ENCODE assay signal across 8 cellular contexts in the genomic region with DNA sequence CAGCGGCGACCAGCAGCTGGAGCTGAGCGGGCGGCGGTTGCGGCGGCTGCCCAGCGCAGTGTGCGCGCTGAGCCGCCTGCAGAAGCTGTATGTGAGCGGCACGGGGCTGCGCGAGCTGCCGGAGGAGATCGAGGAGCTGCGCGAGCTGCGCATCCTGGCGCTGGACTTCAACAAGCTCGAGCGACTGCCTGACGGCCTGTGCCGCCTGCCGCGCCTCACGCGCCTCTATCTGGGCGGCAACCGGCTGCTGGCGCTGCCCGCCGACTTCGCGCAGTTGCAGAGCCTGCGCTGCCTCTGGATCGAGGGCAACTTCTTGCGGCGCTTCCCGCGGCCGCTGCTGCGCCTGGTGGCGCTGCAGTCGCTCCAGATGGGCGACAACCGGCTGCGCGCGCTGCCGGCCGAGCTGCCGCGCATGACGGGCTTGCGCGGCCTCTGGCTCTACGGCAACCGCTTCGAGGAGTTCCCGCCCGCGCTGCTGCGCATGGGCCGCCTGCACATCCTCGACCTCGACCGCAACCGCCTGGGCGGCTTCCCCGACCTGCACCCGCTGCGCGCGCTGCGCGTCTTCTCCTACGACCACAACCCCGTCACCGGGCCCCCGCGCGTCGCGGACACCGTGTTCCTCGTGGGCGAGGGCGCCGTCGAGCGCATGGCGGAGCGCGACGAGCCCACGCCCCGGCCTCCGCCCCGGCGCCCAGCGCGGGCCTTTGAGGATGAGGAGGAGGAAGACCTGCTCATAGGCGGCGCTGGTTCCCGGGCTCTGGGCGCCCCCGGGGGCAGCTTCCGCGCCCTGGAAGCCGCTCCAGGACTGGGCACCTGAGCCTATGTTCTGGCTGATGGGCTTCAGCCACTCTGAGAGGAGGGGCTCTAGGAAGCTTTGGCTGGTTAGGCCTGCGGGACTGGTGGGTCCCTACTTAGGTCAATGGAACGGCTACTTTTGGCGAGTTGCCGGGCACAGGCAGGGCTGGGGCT. TPM values are rescaled to one million over a fixed set of nuclear protein-coding genes. Genes with fewer than 3 reads are reported as not detected.
DNase-seq lines count a peak whose midpoint lies in the region; ATAC-seq lines count a peak whose summit lies in the region.

No MANE protein-coding gene starts in this region.

- H3K14ac ChIP-seq in trophoblast cell (ENCODE audit: low read length) = peak overlapping the region; percentile 26

- no peak overlapping the region for H3K27ac ChIP-seq in trophoblast cell (ENCODE audit: low read depth, low read length)
- no peak overlapping the region for H3K27ac ChIP-seq in urinary bladder (ENCODE audit: low read depth)

- H3K4me3 ChIP-seq in trophoblast cell (ENCODE audit: low read depth, low read length) (no peak overlapping the region), urinary bladder (ENCODE audit: low read depth, low read length) (peak overlapping the region; percentile 14)

- intact Hi-C loops in Right ventricle myocardium superior (cut with DNase I) = loop anchor here (10.0 kb wide), 1 partner anchor 65 kb away; no protein-coding TSS in a partner anchor

- peaks cover 24% of the 10 kb centered on the region for H3K27me3 ChIP-seq in trophoblast cell (ENCODE audit: insufficient read depth, low read length)

- H3K9ac ChIP-seq in trophoblast cell (ENCODE audit: low read length) = no peak overlapping the region

- H3K18ac ChIP-seq in trophoblast cell (ENCODE audit: low read length) = no peak overlapping the region

- no peak overlapping the region for H2BK5ac ChIP-seq in trophoblast cell (ENCODE audit: low read depth, low read length, poor library complexity)

- peak; percentile 46 for ATAC-seq in GM19023 (IDR thresholded peaks at IDR 0.05; ENCODE audit: unreplicated experiment)
- peak; percentile 94 for ATAC-seq in Right ventricle myocardium superior (ENCODE audit: poor library complexity)

- H4K12ac ChIP-seq in trophoblast cell (ENCODE audit: low read depth, low read length) = peak overlapping the region; percentile 20

- H3K36me3 Mint-ChIP-seq in activated naive CD4-positive, alpha-beta T cell treated with anti-CD3 and anti-CD28 coated beads, Interleukin-2, amount 50 U/mL, for 24 hours = no peaks in the 10 kb centered on the region

- H3K79me2 ChIP-seq in trophoblast cell (ENCODE audit: control insufficient read depth, insufficient read depth, low read length, poor library complexity) = peaks cover 9% of the 10 kb centered on the region

- H3K27ac Mint-ChIP-seq in activated naive CD4-positive, alpha-beta T cell treated with anti-CD3 and anti-CD28 coated beads, Interleukin-2, amount 50 U/mL, for 24 hours = no peak overlapping the region

- peaks cover 6% of the 10 kb centered on the region for H3K4me1 Mint-ChIP-seq in activated naive CD4-positive, alpha-beta T cell treated with anti-CD3 and anti-CD28 coated beads, Interleukin-2, amount 50 U/mL, for 24 hours

- H3K9me3 Mint-ChIP-seq in activated naive CD4-positive, alpha-beta T cell treated with anti-CD3 and anti-CD28 coated beads, Interleukin-2, amount 50 U/mL, for 24 hours = no peaks in the 10 kb centered on the region

- H3K9me3 ChIP-seq in trophoblast cell (ENCODE audit: insufficient read depth, low read depth, low read length) = no peaks in the 10 kb centered on the region

- H3K27me3 Mint-ChIP-seq in activated naive CD4-positive, alpha-beta T cell treated with anti-CD3 and anti-CD28 coated beads, Interleukin-2, amount 50 U/mL, for 24 hours = peaks cover 25% of the 10 kb centered on the region

- WGBS in trophoblast cell (ENCODE audit: extremely low coverage, insufficient coverage, insufficient read length) = no CpG with 5 or more reads among the region's 116 CpGs
- 5% methylated on average over 116 of the region's 116 CpGs for WGBS in urinary bladder

- no peak overlapping the region for H3K23ac ChIP-seq in trophoblast cell (ENCODE audit: low read length)

- peak; percentile 90 for DNase-seq in AG08396 (ENCODE audit: low spot score)
- DNase-seq in HuH-7.5 (ENCODE audit: low spot score) = peak; percentile 99
- DNase-seq in RPMI8226 = peak; percentile 96
- peak; percentile 80 for DNase-seq in Right ventricle myocardium superior
- DNase-seq in trophoblast cell = peak; percentile 89 to 92

- H3K4me2 ChIP-seq in trophoblast cell (ENCODE audit: low read length) = peak overlapping the region; percentile 75

- H3K4ac ChIP-seq in trophoblast cell (ENCODE audit: low read depth, low read length) = no peak overlapping the region

- H4K8ac ChIP-seq in trophoblast cell (ENCODE audit: low read depth, low read length) = peak overlapping the region; percentile 23

- no peak overlapping the region for H4K91ac ChIP-seq in trophoblast cell (ENCODE audit: low read depth, low read length)

- H3K4me1 ChIP-seq in trophoblast cell (ENCODE audit: control insufficient read depth in 1 of 2, insufficient read depth in 2 of 2, low read length in 2 of 2) (peaks cover 42 to 46% of the 10 kb centered on the region in 2 experiments), urinary bladder (ENCODE audit: insufficient read depth) (no peaks in the 10 kb centered on the region)

- H3K4me3 Mint-ChIP-seq in activated naive CD4-positive, alpha-beta T cell treated with anti-CD3 and anti-CD28 coated beads, Interleukin-2, amount 50 U/mL, for 24 hours = peak overlapping the region; percentile 15

- H3K36me3 ChIP-seq in trophoblast cell (ENCODE audit: control insufficient read depth in 1 of 2, insufficient read depth in 2 of 2, low read length in 2 of 2) (no peaks in the 10 kb centered on the region), urinary bladder (ENCODE audit: insufficient read depth) (no peaks in the 10 kb centered on the region)

- H2AK5ac ChIP-seq in trophoblast cell (ENCODE audit: low read length) = no peak overlapping the region

- H2AFZ ChIP-seq in trophoblast cell (ENCODE audit: insufficient read depth, low read length, poor library complexity) = peak overlapping the region; percentile 74

- no peak overlapping the region for H2BK12ac ChIP-seq in trophoblast cell (ENCODE audit: low read length)

- peaks cover 17% of the 10 kb centered on the region for H3K79me1 ChIP-seq in trophoblast cell (ENCODE audit: low read length)

- H2BK120ac ChIP-seq in trophoblast cell (ENCODE audit: insufficient read depth, low read length, poor library complexity) = no peak overlapping the region

RNA-seq across cellular contexts. Expression of a gene that starts 0.8 kb away (rescaled TPM):
- 0.46 TPM for total RNA-seq in Right ventricle myocardium superior
- 0.46 and 0.48 TPM in 2 replicates for polyA plus RNA-seq in trophoblast cell (2013)
- not detected for total RNA-seq in urinary bladder
- 2.7 TPM for polyA plus RNA-seq in urinary bladder
